In genomic region chr7:151438864-151439601, GRCh38 we compare ENCODE assay signal across 18 cellular contexts. TPM values are rescaled to one million over a fixed set of nuclear protein-coding genes. Genes with fewer than 3 reads are reported as not detected.
DNase-seq lines count a peak whose midpoint lies in the region; ATAC-seq and TF ChIP-seq lines count a peak whose summit lies in the region.
"Had no signal": no experiment of that assay in that cellular context is flagged by ENCODE, and none has a peak within 500 bp of the region (broad histone marks: within the 10 kb centered on the region; RNA-seq: fewer than 3 reads in every experiment).

No MANE protein-coding gene starts in this region.

- no peak for TF ChIP-seq EP300 in stomach (IDR thresholded peaks at IDR 0.05)

- 88 to 91% (median 90%) methylated on average over 13 to 17 of the region's 17 CpGs for WGBS in stomach, 5 donors

- H3K9me3 ChIP-seq in stomach, result no peaks in the 10 kb centered on the region
- H3K9me3 ChIP-seq in mucosa of descending colon, result no peaks in the 10 kb centered on the region
- H3K9me3 ChIP-seq: MG63, pancreas had no signal

- TF ChIP-seq CTCF in mesothelial cell of epicardium (IDR thresholded peaks at IDR 0.05; ENCODE audit: unreplicated experiment) (no peak), stomach (IDR thresholded peaks at IDR 0.05) (no peak), mucosa of descending colon (IDR thresholded peaks at IDR 0.05) (no peak)

- peak overlapping the region; percentile 56 to 89 for H3K4me3 Mint-ChIP-seq in activated T-cell treated with anti-CD3 and anti-CD28 coated beads, Interleukin-2, amount 50 U/mL, for 72 hours
- no peak overlapping the region for H3K4me3 Mint-ChIP-seq in activated T-cell treated with anti-CD3 and anti-CD28 coated beads, Interleukin-2, amount 50 U/mL, for 4 hours
- H3K4me3 Mint-ChIP-seq in activated T-helper 17 cell treated with anti-CD3 and anti-CD28 coated beads, Interleukin-2, amount 50 U/mL, for 72 hours, result peak overlapping the region; percentile 68
- peak overlapping the region; percentile 62 for H3K4me3 Mint-ChIP-seq in mesothelial cell of epicardium
- H3K4me3 Mint-ChIP-seq: activated naive CD4-positive, alpha-beta T cell treated with anti-CD3 and anti-CD28 coated beads, Interleukin-2, amount 10 ng/mL, durations not matched to agents 7 days and 5 days; memory B cell had no signal

- peaks cover 47% of the 10 kb centered on the region for H3K4me1 Mint-ChIP-seq in activated T-cell treated with anti-CD3 and anti-CD28 coated beads, Interleukin-2, amount 50 U/mL, for 72 hours (ENCODE audit: low read depth)
- peaks cover 30% of the 10 kb centered on the region for H3K4me1 Mint-ChIP-seq in activated T-cell treated with anti-CD3 and anti-CD28 coated beads, Interleukin-2, amount 50 U/mL, for 4 hours (ENCODE audit: low read depth)
- H3K4me1 Mint-ChIP-seq in activated T-helper 17 cell treated with anti-CD3 and anti-CD28 coated beads, Interleukin-2, amount 50 U/mL, for 72 hours, result peaks cover 25% of the 10 kb centered on the region
- H3K4me1 Mint-ChIP-seq in mesothelial cell of epicardium, result peaks cover 67% of the 10 kb centered on the region
- H3K4me1 Mint-ChIP-seq: memory B cell had no signal

- H3K36me3 ChIP-seq in stomach, result no peaks in the 10 kb centered on the region
- H3K36me3 ChIP-seq in mucosa of descending colon (ENCODE audit: low read depth), result no peaks in the 10 kb centered on the region
- H3K36me3 ChIP-seq: MG63, pancreas had no signal

- TF ChIP-seq POLR2A in stomach (IDR thresholded peaks at IDR 0.05), result no peak

- peak overlapping the region in 1 of 5 donors; percentile 79 for H3K27ac ChIP-seq in stomach
- H3K27ac ChIP-seq: pancreas, RWPE1 had no signal

- DNase-seq in activated T-cell treated with anti-CD3 and anti-CD28 coated beads, Interleukin-2, amount 50 U/mL, for 72 hours, result no peak
- no peak for DNase-seq in activated T-cell treated with anti-CD3 and anti-CD28 coated beads, Interleukin-2, amount 50 U/mL, for 4 hours
- DNase-seq in mesothelial cell of epicardium (ENCODE audit: low spot score in 2 of 2, unreplicated experiment in 2 of 2), result no peak
- DNase-seq in stomach, result no peak
- no peak for DNase-seq in NCI-H748 (lab: John Stamatoyannopoulos, UW; ENCODE audit: unreplicated experiment)
- no peak for DNase-seq in mucosa of descending colon
- DNase-seq: foreskin melanocyte; GF-D8; MG63; NCI-H2081 treated with DMSO at 0.1 percent for 48 hours; stimulated activated CD4-positive, alpha-beta T cell treated with anti-CD3 and anti-CD28 coated beads, Interleukin-12 subunit alpha, Interleukin-12 subunit beta, amount 100 ng/mL, for 4 hours; SW 1271 had no signal

- H3K4me1 ChIP-seq in stomach (peaks cover 12 to 44% (median 26%) of the 10 kb centered on the region in 4 donors), mucosa of descending colon (ENCODE audit: low read depth) (peaks cover 7% of the 10 kb centered on the region)
- H3K4me1 ChIP-seq: pancreas had no signal

- H3K27ac Mint-ChIP-seq in activated T-cell treated with anti-CD3 and anti-CD28 coated beads, Interleukin-2, amount 50 U/mL, for 72 hours, result no peak overlapping the region
- H3K27ac Mint-ChIP-seq in activated T-helper 17 cell treated with anti-CD3 and anti-CD28 coated beads, Interleukin-2, amount 50 U/mL, for 72 hours, result no peak overlapping the region
- peak overlapping the region; percentile 66 for H3K27ac Mint-ChIP-seq in mesothelial cell of epicardium
- H3K27ac Mint-ChIP-seq: activated naive CD4-positive, alpha-beta T cell treated with anti-CD3 and anti-CD28 coated beads, Interleukin-2, amount 10 ng/mL, durations not matched to agents 7 days and 5 days; memory B cell had no signal

- no peak for ATAC-seq in activated T-cell treated with anti-CD3 and anti-CD28 coated beads, Interleukin-2, amount 50 U/mL, for 72 hours (replicated peaks in 1 of 2)
- ATAC-seq in activated T-cell treated with anti-CD3 and anti-CD28 coated beads, Interleukin-2, amount 50 U/mL, for 4 hours, result no peak
- no peak for ATAC-seq in activated T-helper 17 cell treated with anti-CD3 and anti-CD28 coated beads, Interleukin-2, amount 50 U/mL, for 72 hours (replicated peaks)
- no peak for ATAC-seq in GM18858 (IDR thresholded peaks at IDR 0.05; ENCODE audit: unreplicated experiment)
- ATAC-seq in mucosa of descending colon, result no peak

- H3K27me3 Mint-ChIP-seq in activated T-cell treated with anti-CD3 and anti-CD28 coated beads, Interleukin-2, amount 50 U/mL, for 72 hours (ENCODE audit: low read depth), result no peaks in the 10 kb centered on the region
- peaks cover 4% of the 10 kb centered on the region for H3K27me3 Mint-ChIP-seq in activated T-cell treated with anti-CD3 and anti-CD28 coated beads, Interleukin-2, amount 50 U/mL, for 4 hours (ENCODE audit: low read depth)
- no peaks in the 10 kb centered on the region for H3K27me3 Mint-ChIP-seq in activated T-helper 17 cell treated with anti-CD3 and anti-CD28 coated beads, Interleukin-2, amount 50 U/mL, for 72 hours
- H3K27me3 Mint-ChIP-seq in mesothelial cell of epicardium (ENCODE audit: low read depth), result no peaks in the 10 kb centered on the region

- H3K36me3 Mint-ChIP-seq in activated T-cell treated with anti-CD3 and anti-CD28 coated beads, Interleukin-2, amount 50 U/mL, for 72 hours (ENCODE audit: insufficient read depth in 2 of 2), result no peaks in the 10 kb centered on the region
- H3K36me3 Mint-ChIP-seq in activated T-cell treated with anti-CD3 and anti-CD28 coated beads, Interleukin-2, amount 50 U/mL, for 4 hours (ENCODE audit: insufficient read depth), result no peaks in the 10 kb centered on the region
- H3K36me3 Mint-ChIP-seq in activated T-helper 17 cell treated with anti-CD3 and anti-CD28 coated beads, Interleukin-2, amount 50 U/mL, for 72 hours (ENCODE audit: low read depth), result no peaks in the 10 kb centered on the region
- no peaks in the 10 kb centered on the region for H3K36me3 Mint-ChIP-seq in mesothelial cell of epicardium
- H3K36me3 Mint-ChIP-seq: activated naive CD4-positive, alpha-beta T cell treated with anti-CD3 and anti-CD28 coated beads, Interleukin-2, amount 10 ng/mL, durations not matched to agents 7 days and 5 days; memory B cell had no signal

- intact Hi-C loops in stomach (cut with DNase I; ENCODE audit: low total_unique reads), result no loop called here
- intact Hi-C loops in mucosa of descending colon (cut with DNase I, micrococcal nuclease), result no loop called here

- H3K27me3 ChIP-seq in stomach, result peaks cover 0 to 31% (median 17%) of the 10 kb centered on the region in 3 donors
- H3K27me3 ChIP-seq: MG63 had no signal

- peak overlapping the region in 3 of 4 donors; percentile 31 to 35 (median 34) for H3K4me3 ChIP-seq in stomach
- H3K4me3 ChIP-seq in mucosa of descending colon, result no peak overlapping the region
- H3K4me3 ChIP-seq: MG63 had no signal

- no peaks in the 10 kb centered on the region for H3K9me3 Mint-ChIP-seq in activated T-cell treated with anti-CD3 and anti-CD28 coated beads, Interleukin-2, amount 50 U/mL, for 72 hours
- no peaks in the 10 kb centered on the region for H3K9me3 Mint-ChIP-seq in activated T-cell treated with anti-CD3 and anti-CD28 coated beads, Interleukin-2, amount 50 U/mL, for 4 hours
- H3K9me3 Mint-ChIP-seq in activated T-helper 17 cell treated with anti-CD3 and anti-CD28 coated beads, Interleukin-2, amount 50 U/mL, for 72 hours, result no peaks in the 10 kb centered on the region
- H3K9me3 Mint-ChIP-seq in mesothelial cell of epicardium, result no peaks in the 10 kb centered on the region
- H3K9me3 Mint-ChIP-seq: activated naive CD4-positive, alpha-beta T cell treated with anti-CD3 and anti-CD28 coated beads, Interleukin-2, amount 10 ng/mL, durations not matched to agents 7 days and 5 days; memory B cell had no signal

RNA-seq across cellular contexts. Expression of gene CRYGN, which starts 0.9 kb away (rescaled TPM):
- under 1 TPM; 0.35 to 0.53 TPM for total RNA-seq in activated T-cell treated with anti-CD3 and anti-CD28 coated beads, Interleukin-2, amount 50 U/mL, for 72 hours
- not detected for total RNA-seq in activated T-cell treated with anti-CD3 and anti-CD28 coated beads, Interleukin-2, amount 50 U/mL, for 4 hours
- not detected for total RNA-seq in activated T-helper 17 cell treated with anti-CD3 and anti-CD28 coated beads, Interleukin-2, amount 50 U/mL, for 72 hours
- total RNA-seq in mesothelial cell of epicardium (9.4 to 12.2 TPM (median 10.5 TPM) in 3 replicates), stomach (not detected), mucosa of descending colon (under 1 TPM in 1 of 3 donors, not detected in 2; 0.51 TPM)
- polyA plus RNA-seq in stomach, result not detected

RNA-seq across cellular contexts. Expression of gene WDR86, which starts 29.2 kb away (rescaled TPM):
- total RNA-seq in activated T-cell treated with anti-CD3 and anti-CD28 coated beads, Interleukin-2, amount 50 U/mL, for 72 hours, result 1 to 10 TPM in 1 of 2 donors, under 1 TPM in 1; 0.53 to 1.0 TPM
- total RNA-seq in activated T-cell treated with anti-CD3 and anti-CD28 coated beads, Interleukin-2, amount 50 U/mL, for 4 hours, result under 1 TPM; 0.27 to 0.46 (median 0.37) TPM
- under 1 TPM in 1 of 2 donors, not detected in 1; 0.45 TPM for total RNA-seq in activated T-helper 17 cell treated with anti-CD3 and anti-CD28 coated beads, Interleukin-2, amount 50 U/mL, for 72 hours
- total RNA-seq in mesothelial cell of epicardium, result 259 to 274 TPM (median 266 TPM) in 3 replicates
- 10 to 100 TPM in 1 of 5 donors, 1 to 10 TPM in 4; 1.2 to 15.8 (median 6.2) TPM for total RNA-seq in stomach
- polyA plus RNA-seq in stomach, result 1 to 10 TPM; 2.2 to 7.5 (median 4.1) TPM
- 10 to 100 TPM in 1 of 3 donors, 1 to 10 TPM in 1, under 1 TPM in 1; 0.38 to 16.6 (median 1.2) TPM for total RNA-seq in mucosa of descending colon

Comparison
In these comparisons a context has a peak if more than half of its experiments do, and no peak if none do; other contexts are left out.
1. RNA of gene WDR86, which starts 29.2 kb away (total RNA-seq): 259 to 274 TPM in mesothelial cell of epicardium; 1.2 to 15.8 TPM in stomach, 0.38 to 16.6 TPM in mucosa of descending colon, 0.53 to 1.0 TPM in activated T-cell treated with anti-CD3 and anti-CD28 coated beads, Interleukin-2, amount 50 U/mL, for 72 hours, 0.45 TPM in activated T-helper 17 cell treated with anti-CD3 and anti-CD28 coated beads, Interleukin-2, amount 50 U/mL, for 72 hours and 0.27 to 0.46 TPM in activated T-cell treated with anti-CD3 and anti-CD28 coated beads, Interleukin-2, amount 50 U/mL, for 4 hours; every median in the first group is over 10 times any median in the second.